ENCODE assay signal across 18 cellular contexts in genomic region chr22:38338772-38339379, GRCh38. TPM values are rescaled to one million over a fixed set of nuclear protein-coding genes. Genes with fewer than 3 reads are reported as not detected.
A peak's percentile ranks its signal among the peaks of the same experiment; 100 is the strongest.
DNase-seq lines count a peak whose midpoint lies in the region; ATAC-seq and TF ChIP-seq lines count a peak whose summit lies in the region.
"Had no signal": no experiment of that assay in that cellular context is flagged by ENCODE, and none has a peak within 500 bp of the region (broad histone marks: within the 10 kb centered on the region; RNA-seq: fewer than 3 reads in every experiment).

No MANE protein-coding gene starts in this region.

- H4K20me1 ChIP-seq in OCI-LY7 (ENCODE audit: insufficient read depth, low read length), result no peaks in the 10 kb centered on the region; the same call in 1 of the 2 replicates

- no peak overlapping the region for H2AFZ ChIP-seq in OCI-LY7 (ENCODE audit: low read length)

- no peaks in the 10 kb centered on the region for H3K9me3 ChIP-seq in OCI-LY7 (ENCODE audit: low read length)
- no peaks in the 10 kb centered on the region for H3K9me3 ChIP-seq in spleen
- no peaks in the 10 kb centered on the region for H3K9me3 ChIP-seq in heart right ventricle
- H3K9me3 ChIP-seq: thoracic aorta had no signal

- peak; percentile 62 for DNase-seq in SKM-1 treated with dmso at 0.1 percent for 144 hours (lab: John Stamatoyannopoulos, UW; ENCODE audit: unreplicated experiment)
- no peak for DNase-seq in SKM-1 (lab: John Stamatoyannopoulos, UW; ENCODE audit: unreplicated experiment)
- no peak for DNase-seq in OCI-LY7 (ENCODE audit: low spot score)
- peak; percentile 14 to 39 for DNase-seq in foreskin fibroblast
- DNase-seq in spleen, result peak; percentile 13
- no peak for DNase-seq in NCI-H345 treated with DMSO at 0.1 percent for 48 hours (lab: John Stamatoyannopoulos, UW; ENCODE audit: unreplicated experiment)
- no peak for DNase-seq in retina
- DNase-seq in heart right ventricle, result no peak
- DNase-seq: activated gamma-delta T cell; anterior cingulate cortex; COR-L47; naive thymus-derived CD4-positive, alpha-beta T cell; NCI-H1105; NCI-H2171 treated with DMSO at 0.1 percent for 48 hours; stimulated activated CD8-positive, alpha-beta memory T cell treated with anti-CD3 and anti-CD28 coated beads, Interleukin-4, amount 100 ng/mL, for 48 hours had no signal

- no peaks in the 10 kb centered on the region for H3K9me2 ChIP-seq in OCI-LY7 (ENCODE audit: insufficient read depth, low read length)

- TF ChIP-seq POLR2A in spleen (IDR thresholded peaks at IDR 0.05), result no peak

- H3K36me3 ChIP-seq in OCI-LY7 (ENCODE audit: insufficient read depth, low read length) (no peaks in the 10 kb centered on the region), spleen (no peaks in the 10 kb centered on the region), heart right ventricle (no peaks in the 10 kb centered on the region)
- H3K36me3 ChIP-seq: thoracic aorta had no signal

- H3K27ac ChIP-seq in OCI-LY7 (ENCODE audit: low read depth, low read length, poor library complexity, severe bottlenecking), result no peak overlapping the region
- no peak overlapping the region for H3K27ac ChIP-seq in spleen
- no peak overlapping the region for H3K27ac ChIP-seq in heart right ventricle
- H3K27ac ChIP-seq: dorsolateral prefrontal cortex, SK-N-MC, thoracic aorta had no signal

- no peaks in the 10 kb centered on the region for H3K79me2 ChIP-seq in OCI-LY7 (ENCODE audit: insufficient read depth, low read depth, low read length)

- no TSS peak for BruUV-seq in OCI-LY7 (replicated peaks; lab: Mats Ljungman, UMichigan)

- WGBS in spleen, 5 donors, result 85 to 95% (median 89%) methylated on average over 4 of the region's 4 CpGs
- WGBS in heart right ventricle, 2 donors, result 94 to 97% methylated on average over 4 of the region's 4 CpGs

- TF ChIP-seq CTCF in OCI-LY7 (conservative IDR thresholded peaks at IDR 0.05; ENCODE audit: low read length) (no peak), foreskin fibroblast (IDR thresholded peaks at IDR 0.05; ENCODE audit: low read depth, low read length) (no peak), spleen (IDR thresholded peaks at IDR 0.05 in 8 of 11, conservative IDR thresholded peaks at IDR 0.05 in 3 of 11) (no peak), heart right ventricle (IDR thresholded peaks at IDR 0.05) (no peak)

- no peak overlapping the region for H3K4me3 ChIP-seq in OCI-LY7 (ENCODE audit: low read depth, low read length, poor library complexity, severe bottlenecking)
- no peak overlapping the region for H3K4me3 ChIP-seq in foreskin fibroblast (ENCODE audit: low read depth in 1 of 2, low read length in 2 of 2)
- H3K4me3 ChIP-seq in spleen, result no peak overlapping the region
- no peak overlapping the region for H3K4me3 ChIP-seq in heart right ventricle
- H3K4me3 ChIP-seq: dorsolateral prefrontal cortex, SK-N-MC, thoracic aorta had no signal

- CTCF ChIA-PET in OCI-LY7 (lab: Charles Lee; ENCODE audit: unreplicated experiment), result no interaction called here

- peak overlapping the region; percentile 15 for H3K4me2 ChIP-seq in OCI-LY7 (ENCODE audit: low read length)

- intact Hi-C loops in OCI-LY7 (cut with micrococcal nuclease; ENCODE audit: unreplicated experiment) (no loop called here), spleen (cut with DNase I; ENCODE audit: low total_unique reads) (no loop called here), heart right ventricle (cut with DNase I) (loop anchor here in 1 of 10 donors (10.0 kb wide), 1 partner anchor 194 kb away; no protein-coding TSS in a partner anchor)

- peaks cover 18% of the 10 kb centered on the region for H3K4me1 ChIP-seq in OCI-LY7 (ENCODE audit: insufficient read depth, low read length, poor library complexity, severe bottlenecking)
- peaks cover 0 to 22% (median 14%) of the 10 kb centered on the region in 6 donors for H3K4me1 ChIP-seq in spleen
- peaks cover 0 to 13% (median 9%) of the 10 kb centered on the region in 9 donors for H3K4me1 ChIP-seq in heart right ventricle

- H3K27me3 ChIP-seq in spleen (replicated peaks in 1 of 7) (peaks cover 0 to 34% (median 9%) of the 10 kb centered on the region in 7 donors), heart right ventricle (peaks cover 0 to 40% (median 0%) of the 10 kb centered on the region in 7 donors)
- H3K27me3 ChIP-seq: dorsolateral prefrontal cortex had no signal

- ATAC-seq in heart right ventricle, result no peak
- ATAC-seq: naive thymus-derived CD4-positive, alpha-beta T cell had no signal

- POLR2A ChIA-PET in OCI-LY7 (lab: Charles Lee), result interaction anchor here (0.5 kb wide), 1 partner anchor 80 kb away, joined by 5 read pairs; no protein-coding TSS in a partner anchor

RNA-seq across cellular contexts. Expression of gene CSNK1E, which starts 21.6 kb away (rescaled TPM):
- 152 and 182 TPM in 2 replicates for total RNA-seq in OCI-LY7 (2014; rRNA removed; shearing (Covaris generic))
- total RNA-seq in OCI-LY7 (2022), result 203 and 211 TPM in 2 replicates
- 100 to 1,000 TPM in 5 of 7 donors, 10 to 100 TPM in 2; 59.0 to 157 (median 110) TPM for total RNA-seq in spleen
- 10 to 100 TPM; 32.8 to 73.9 (median 49.0) TPM for polyA plus RNA-seq in spleen
- 10 to 100 TPM; 64.1 to 88.1 (median 78.6) TPM for total RNA-seq in heart right ventricle
- 10 to 100 TPM; 81.6 to 83.4 TPM for polyA plus RNA-seq in heart right ventricle

Comparison
In these comparisons a context has a peak if more than half of its experiments do, and no peak if none do; other contexts are left out.
1. DNase-seq: peak in SKM-1 treated with dmso at 0.1 percent for 144 hours (single experiment), foreskin fibroblast (2 of 2) and spleen (single experiment); none in SKM-1 (single experiment), OCI-LY7 (single experiment), NCI-H345 treated with DMSO at 0.1 percent for 48 hours (single experiment), retina (single experiment) and heart right ventricle (0 of 2).